Comparison of ENCODE assay signal across 14 cellular contexts in genomic region chr1:205633421-205633976, GRCh38. TPM values are rescaled to one million over a fixed set of nuclear protein-coding genes. Genes with fewer than 3 reads are reported as not detected.
DNase-seq lines count a peak whose midpoint lies in the region; FAIRE-seq and TF ChIP-seq lines count a peak whose summit lies in the region.
"Had no signal": no experiment of that assay in that cellular context is flagged by ENCODE, and none has a peak within 500 bp of the region (broad histone marks: within the 10 kb centered on the region; RNA-seq: fewer than 3 reads in every experiment).

No MANE protein-coding gene starts in this region.

- POLR2A ChIA-PET in HEK293 (lab: Yijun Ruan, JAX), result interaction anchor here (1.1 to 1.8 kb wide), 2 partner anchors 23 to 47 kb away, joined by 3 to 6 read pairs; partner anchors contain the start of gene SLC45A3

- H3K4me2 ChIP-seq in mammary epithelial cell (ENCODE audit: insufficient read depth, low read depth, low read length) (no peak overlapping the region), keratinocyte (ENCODE audit: control insufficient read depth, extremely low read depth, insufficient read depth, low read depth, low read length) (peak overlapping the region; percentile 97)

- intact Hi-C loops in mammary epithelial cell (cut with micrococcal nuclease), result loop anchor here (2.0 to 5.0 kb wide), 2 partner anchors 91 to 105 kb away; no protein-coding TSS in a partner anchor

- dilution Hi-C loops in mammary epithelial cell (cut with HindIII; ENCODE audit: low sequenced_read_pairs) (loop anchor here (5.0 kb wide), 1 partner anchor 36 kb away; no protein-coding TSS in a partner anchor), keratinocyte (cut with MboI; ENCODE audit: extremely low pct_ligation_motif_present, low sequenced_read_pairs) (no loop called here)

- H3K4me3 ChIP-seq in AG09309 (ENCODE audit: control insufficient read depth, low read depth, low read length) (no peak overlapping the region), HEK293 (ENCODE audit: low read depth, low read length) (no peak overlapping the region), mammary epithelial cell (replicated peaks in 1 of 3; ENCODE audit: insufficient read depth in 1 of 3, low read depth in 2 of 3, low read length in 3 of 3) (no peak overlapping the region), keratinocyte (ENCODE audit: control insufficient read depth in 2 of 3, extremely low read depth in 1 of 3, insufficient read depth in 2 of 3, low read depth in 1 of 3, low read length in 3 of 3) (no peak overlapping the region)

- FAIRE-seq in keratinocyte (lab: Jason Lieb, UNC), result no peak
- no peak for FAIRE-seq in H54 (lab: Jason Lieb, UNC)
- FAIRE-seq: GM12891 had no signal

- H3K4me1 ChIP-seq in HEK293 (ENCODE audit: control insufficient read depth, insufficient read depth, low read length) (no peaks in the 10 kb centered on the region), mammary epithelial cell (ENCODE audit: insufficient read depth, low read length) (peaks cover 37% of the 10 kb centered on the region), keratinocyte (ENCODE audit: control insufficient read depth, extremely low read depth, insufficient read depth, low read length) (peaks cover 43% of the 10 kb centered on the region)

- H3K9me1 ChIP-seq in keratinocyte (ENCODE audit: control insufficient read depth, extremely low read depth, insufficient read depth, low read length), result no peaks in the 10 kb centered on the region

- H4K20me1 ChIP-seq in mammary epithelial cell (ENCODE audit: insufficient read depth, low read length), result no peaks in the 10 kb centered on the region
- H4K20me1 ChIP-seq in keratinocyte (ENCODE audit: control insufficient read depth, extremely low read depth, insufficient read depth, low read length), result no peaks in the 10 kb centered on the region

- H3K27me3 ChIP-seq in mammary epithelial cell (ENCODE audit: insufficient read depth, low read length) (no peaks in the 10 kb centered on the region), keratinocyte (ENCODE audit: control insufficient read depth, extremely low read depth, insufficient read depth, low read length) (no peaks in the 10 kb centered on the region)

- H3K9me3 ChIP-seq in HEK293 (ENCODE audit: control insufficient read depth, insufficient read depth, low read depth, low read length) (no peaks in the 10 kb centered on the region), mammary epithelial cell (replicated peaks; ENCODE audit: insufficient read depth, low read length) (no peaks in the 10 kb centered on the region), keratinocyte (ENCODE audit: control insufficient read depth, low read depth, low read length) (no peaks in the 10 kb centered on the region)

- H3K27ac ChIP-seq in HEK293 (ENCODE audit: extremely low read depth, low read depth, low read length), result no peak overlapping the region
- no peak overlapping the region for H3K27ac ChIP-seq in mammary epithelial cell (ENCODE audit: insufficient read depth, low read depth, low read length)
- H3K27ac ChIP-seq in keratinocyte (ENCODE audit: control insufficient read depth, insufficient read depth, low read length), result peak overlapping the region; percentile 88
- H3K27ac ChIP-seq: C4-2B had no signal

- in situ Hi-C loops in mammary epithelial cell (cut with MboI; ENCODE audit: low sequenced_read_pairs in 2 of 2), result loop anchor here in 1 of 2 donors (5.0 kb wide), 1 partner anchor 41 kb away; no protein-coding TSS in a partner anchor

- H3K36me3 ChIP-seq in HEK293 (ENCODE audit: control insufficient read depth in 2 of 2, insufficient read depth in 1 of 2, low read length in 2 of 2) (no peaks in the 10 kb centered on the region), mammary epithelial cell (ENCODE audit: insufficient read depth, low read length) (no peaks in the 10 kb centered on the region), keratinocyte (ENCODE audit: control insufficient read depth in 2 of 2, extremely low read depth in 1 of 2, insufficient read depth in 2 of 2, low read length in 2 of 2) (no peaks in the 10 kb centered on the region)

- TF ChIP-seq CTCF in AG09309 (IDR thresholded peaks at IDR 0.05; ENCODE audit: control insufficient read depth, insufficient read depth, low read depth, low read length, missing control alignments) (no peak), HEK293 (tag by site-specific recombination; IDR thresholded peaks at IDR 0.05) (no peak), mammary epithelial cell (conservative IDR thresholded peaks at IDR 0.05 in 1 of 2, IDR thresholded peaks at IDR 0.05 in 1 of 2; ENCODE audit: extremely low read depth in 1 of 2, insufficient read depth in 1 of 2, low read depth in 1 of 2, low read length in 2 of 2) (no peak), keratinocyte (optimal IDR thresholded peaks at IDR 0.05 in 1 of 3, IDR thresholded peaks at IDR 0.05 in 1 of 3, conservative IDR thresholded peaks at IDR 0.05 in 1 of 3; ENCODE audit: extremely low read depth in 1 of 3, insufficient read depth in 2 of 3, low read length in 3 of 3) (no peak), GM20000 (IDR thresholded peaks at IDR 0.05; ENCODE audit: extremely low read depth, missing control alignments) (no peak)

- no TSS peak for BruUV-seq in mammary epithelial cell (replicated peaks; lab: Mats Ljungman, UMichigan)

- H3K79me2 ChIP-seq in mammary epithelial cell (ENCODE audit: insufficient read depth, low read length) (peaks cover 27% of the 10 kb centered on the region), keratinocyte (ENCODE audit: control insufficient read depth, insufficient read depth, low read length) (peaks cover 24% of the 10 kb centered on the region)

- H2AFZ ChIP-seq in mammary epithelial cell (ENCODE audit: low read depth, low read length) (no peak overlapping the region), keratinocyte (ENCODE audit: control insufficient read depth, low read length) (no peak overlapping the region)

- CTCF ChIA-PET in HEK293 (lab: Yijun Ruan, JAX) (interaction anchor here (0.7 to 6.2 kb wide), 8 partner anchors 19 to 729 kb away, joined by 3 to 54 read pairs (median 10); no protein-coding TSS in a partner anchor), mammary epithelial cell (lab: Charles Lee; ENCODE audit: low non-redundant PET) (no interaction called here)

- no peak for TF ChIP-seq POLR2A in H54 (IDR thresholded peaks at IDR 0.05; ENCODE audit: low read depth, low read length)

- DNase-seq in AG09309 (ENCODE audit: low read depth), result peak; percentile 73
- DNase-seq in mammary epithelial cell, result peak; percentile 27
- no peak for DNase-seq in keratinocyte (ENCODE audit: low read depth, low spot score)
- no peak for DNase-seq in GM20000 (ENCODE audit: low spot score)
- no peak for DNase-seq in stimulated activated CD4-positive, alpha-beta T cell treated with anti-CD3 and anti-CD28 coated beads, Interleukin-12 subunit alpha, Interleukin-12 subunit beta, amount 100 ng/mL, for 4 hours
- DNase-seq in H54 (ENCODE audit: insufficient read length, low spot score), result no peak
- no peak for DNase-seq in GM19238 (ENCODE audit: insufficient read length, low spot score)
- DNase-seq: activated T-cell treated with anti-CD3 and anti-CD28 coated beads, Interleukin-2, amount 50 U/mL, for 48 hours; cortex of kidney; naive B cell; NCI-H146 had no signal

- H3K9ac ChIP-seq in mammary epithelial cell (ENCODE audit: insufficient read depth, low read length), result no peak overlapping the region
- H3K9ac ChIP-seq in keratinocyte (ENCODE audit: control insufficient read depth, extremely low read depth, insufficient read depth, low read length), result no peak overlapping the region

- 62% methylated on average over 6 of the region's 6 CpGs for WGBS in mammary epithelial cell (ENCODE audit: low coverage, missing lambda C conversion rate)

TF ChIP-seq in HEK293, 187 proteins besides CTCF, POLR2A, EP300 and RAD21 (continues in another document):
- no peak for TF ChIP-seq ZNF423 (tag by site-specific recombination; IDR thresholded peaks at IDR 0.05)
- peak; percentile 28; the same call in 1 of the 2 replicates for TF ChIP-seq PRDM6 (tag by site-specific recombination; IDR thresholded peaks at IDR 0.05)
- TF ChIP-seq PRDM1 (tag by site-specific recombination; IDR thresholded peaks at IDR 0.05), result peak; percentile 68
- no peak for TF ChIP-seq ZNF510 (tag by site-specific recombination; IDR thresholded peaks at IDR 0.05; ENCODE audit: insufficient replicate concordance)
- TF ChIP-seq HOXC10 (CRISPR knock-in tag; IDR thresholded peaks at IDR 0.05), result no peak

RNA-seq across cellular contexts. Expression of gene ELK4, which starts 1.7 kb away (rescaled TPM):
- 10 to 100 TPM; 17.7 to 38.6 TPM for total RNA-seq in mammary epithelial cell
- polyA plus RNA-seq in mammary epithelial cell (4.9 TPM), keratinocyte (4.5 to 8.6 TPM (median 7.3 TPM) in 3 replicates)
- polyA minus RNA-seq in mammary epithelial cell (37.7 TPM), keratinocyte (8.8 to 17.5 TPM (median 12.0 TPM) in 3 replicates)
- polyA plus RNA-seq in keratinocyte (2011; ENCODE audit: low read depth), result 15.3 TPM
- polyA plus RNA-seq in keratinocyte (2011; cell fraction: cytosol; rRNA removed), result 3.4 and 6.3 TPM in 2 replicates
- polyA plus RNA-seq in keratinocyte (2011; cell fraction: nucleus; rRNA removed), result 8.8 and 10.4 TPM in 2 replicates
- polyA plus RNA-seq in keratinocyte (2012; ENCODE audit: low replicate concordance), result 7.4 TPM in 2 replicates
- 6.7 TPM for polyA minus RNA-seq in keratinocyte (2011; cell fraction: cytosol; rRNA and poly(A)+ RNA removed)
- polyA minus RNA-seq in keratinocyte (2011; cell fraction: nucleus; rRNA and poly(A)+ RNA removed), result 6.2 and 12.6 TPM in 2 replicates

RNA-seq across cellular contexts. Expression of gene SLC45A3, which starts 46.8 kb away (rescaled TPM):
- 1 to 10 TPM; 3.2 to 4.3 TPM for total RNA-seq in mammary epithelial cell
- polyA plus RNA-seq in mammary epithelial cell, result 3.3 TPM
- 2.4 TPM for polyA minus RNA-seq in mammary epithelial cell
- polyA plus RNA-seq in keratinocyte, result 2.1 to 2.8 TPM (median 2.5 TPM) in 3 replicates
- polyA plus RNA-seq in keratinocyte (2011; ENCODE audit: low read depth), result not detected
- polyA plus RNA-seq in keratinocyte (2011; cell fraction: cytosol; rRNA removed), result 1.3 and 1.6 TPM in 2 replicates
- 3.4 and 4.0 TPM in 2 replicates for polyA plus RNA-seq in keratinocyte (2011; cell fraction: nucleus; rRNA removed)
- 0.54 and 3.0 TPM in 2 replicates for polyA plus RNA-seq in keratinocyte (2012; ENCODE audit: low replicate concordance)
- 1.9 to 3.7 TPM (median 2.1 TPM) in 3 replicates for polyA minus RNA-seq in keratinocyte
- 3.5 TPM for polyA minus RNA-seq in keratinocyte (2011; cell fraction: cytosol; rRNA and poly(A)+ RNA removed)
- polyA minus RNA-seq in keratinocyte (2011; cell fraction: nucleus; rRNA and poly(A)+ RNA removed), result 3.1 and 3.4 TPM in 2 replicates

Comparison
In these comparisons a context has a peak if more than half of its experiments do, and no peak if none do; other contexts are left out.
1. DNase-seq: peak in AG09309 (single experiment) and mammary epithelial cell (single experiment); none in keratinocyte (single experiment), GM20000 (single experiment), stimulated activated CD4-positive, alpha-beta T cell treated with anti-CD3 and anti-CD28 coated beads, Interleukin-12 subunit alpha, Interleukin-12 subunit beta, amount 100 ng/mL, for 4 hours (single experiment), H54 (single experiment) and GM19238 (single experiment).